Comparison of ENCODE assay signal across 15 cellular contexts in genomic region chr2:102837626-102838198, GRCh38.
DNase-seq lines count a peak whose midpoint lies in the region; ATAC-seq and TF ChIP-seq lines count a peak whose summit lies in the region.
"Had no signal": no experiment of that assay in that cellular context is flagged by ENCODE, and none has a peak within 500 bp of the region (broad histone marks: within the 10 kb centered on the region; RNA-seq: fewer than 3 reads in every experiment).

No MANE protein-coding gene starts in this region.

- H3K27me3 ChIP-seq in lower lobe of right lung (ENCODE audit: low read depth) (no peaks in the 10 kb centered on the region), neutrophil (no peaks in the 10 kb centered on the region), upper lobe of left lung (no peaks in the 10 kb centered on the region), PC-3 (ENCODE audit: low read length) (no peaks in the 10 kb centered on the region)

- POLR2A ChIA-PET in PC-3 (lab: Charles Lee; ENCODE audit: unreplicated experiment), result no interaction called here

- intact Hi-C loops in lower lobe of right lung (cut with DNase I) (no loop called here), PC-3 (cut with micrococcal nuclease) (no loop called here)

- H3K36me3 ChIP-seq in lower lobe of right lung (no peaks in the 10 kb centered on the region), neutrophil (no peaks in the 10 kb centered on the region), upper lobe of left lung (no peaks in the 10 kb centered on the region), PC-3 (ENCODE audit: low read depth, low read length) (no peaks in the 10 kb centered on the region)

- DNase-seq in lower lobe of right lung (peak; percentile 66), upper lobe of left lung (peak in 1 of 2 donors; percentile 65), PC-3 (no peak), SK-N-DZ (ENCODE audit: low spot score) (no peak)
- no peak for DNase-seq in stimulated activated CD4-positive, alpha-beta T cell treated with anti-CD3 and anti-CD28 coated beads, Interleukin-4, amount 100 ng/mL, for 24 hours
- DNase-seq: C1 segment of cervical spinal cord; Calu3; CD4-positive, alpha-beta memory T cell; COR-L47; DMS53; DMS79 treated with DMSO at 0.1 percent for 48 hours; GF-D8; H7; HCEC 1CT had no signal

- peak; percentile 90 for ATAC-seq in lower lobe of right lung
- ATAC-seq in upper lobe of left lung (ENCODE audit: low FRiP score in 2 of 2), result peak; percentile 39 to 76
- no peak for ATAC-seq in PC-3

- no peaks in the 10 kb centered on the region for H3K9me2 ChIP-seq in PC-3 (replicated peaks; ENCODE audit: low read length)

- CTCF ChIA-PET in PC-3 (lab: Charles Lee), result no interaction called here

- H3K4me3 ChIP-seq in lower lobe of right lung (no peak overlapping the region), neutrophil (ENCODE audit: low read depth in 1 of 2, low read length in 1 of 2) (no peak overlapping the region), upper lobe of left lung (no peak overlapping the region), PC-3 (ENCODE audit: low read length) (no peak overlapping the region)

- no peak overlapping the region for H2AFZ ChIP-seq in PC-3 (ENCODE audit: low read length)

- no peaks in the 10 kb centered on the region for H3F3A ChIP-seq in PC-3 (ENCODE audit: low read length, unreplicated experiment)

- H3K4me2 ChIP-seq in PC-3 (ENCODE audit: low read length), result no peak overlapping the region

- H3K9ac ChIP-seq in PC-3 (ENCODE audit: low read length), result no peak overlapping the region

- WGBS in upper lobe of left lung, 2 donors, result 59 to 72% methylated on average over 6 to 8 of the region's 8 CpGs

- no peaks in the 10 kb centered on the region for H3K79me2 ChIP-seq in PC-3 (ENCODE audit: low read length)

- TF ChIP-seq CTCF in lower lobe of right lung (IDR thresholded peaks at IDR 0.05) (no peak), neutrophil (IDR thresholded peaks at IDR 0.05) (no peak), upper lobe of left lung (IDR thresholded peaks at IDR 0.05) (no peak), PC-3 (conservative IDR thresholded peaks at IDR 0.05; ENCODE audit: low read depth, low read length) (no peak)

- TF ChIP-seq POLR2A in upper lobe of left lung (IDR thresholded peaks at IDR 0.05), result no peak

- no peaks in the 10 kb centered on the region for H3K4me1 ChIP-seq in lower lobe of right lung
- H3K4me1 ChIP-seq in neutrophil (ENCODE audit: control insufficient read depth in 1 of 2, insufficient read depth in 1 of 2, low read depth in 1 of 2, low read length in 1 of 2), result peaks cover 13 to 16% of the 10 kb centered on the region in 2 experiments
- peaks cover 0 to 4% (median 0%) of the 10 kb centered on the region in 4 donors for H3K4me1 ChIP-seq in upper lobe of left lung
- no peaks in the 10 kb centered on the region for H3K4me1 ChIP-seq in PC-3 (ENCODE audit: insufficient read depth, low read length)

- no peak for TF ChIP-seq EP300 in upper lobe of left lung (IDR thresholded peaks at IDR 0.05)

- no peaks in the 10 kb centered on the region for H3K9me3 ChIP-seq in lower lobe of right lung
- no peaks in the 10 kb centered on the region for H3K9me3 ChIP-seq in neutrophil
- H3K9me3 ChIP-seq in upper lobe of left lung, result no peaks in the 10 kb centered on the region
- no peaks in the 10 kb centered on the region for H3K9me3 ChIP-seq in PC-3 (ENCODE audit: low read length)

- H3K27ac ChIP-seq in lower lobe of right lung (no peak overlapping the region), neutrophil (peak overlapping the region; percentile 64), upper lobe of left lung (no peak overlapping the region), PC-3 (ENCODE audit: low read length) (no peak overlapping the region)

- no peaks in the 10 kb centered on the region for H4K20me1 ChIP-seq in PC-3 (ENCODE audit: low read length)

- no TSS peak for BruUV-seq in PC-3 (replicated peaks; lab: Mats Ljungman, UMichigan)
